1 cellular context compared by ENCODE assay signal in the genomic region with DNA sequence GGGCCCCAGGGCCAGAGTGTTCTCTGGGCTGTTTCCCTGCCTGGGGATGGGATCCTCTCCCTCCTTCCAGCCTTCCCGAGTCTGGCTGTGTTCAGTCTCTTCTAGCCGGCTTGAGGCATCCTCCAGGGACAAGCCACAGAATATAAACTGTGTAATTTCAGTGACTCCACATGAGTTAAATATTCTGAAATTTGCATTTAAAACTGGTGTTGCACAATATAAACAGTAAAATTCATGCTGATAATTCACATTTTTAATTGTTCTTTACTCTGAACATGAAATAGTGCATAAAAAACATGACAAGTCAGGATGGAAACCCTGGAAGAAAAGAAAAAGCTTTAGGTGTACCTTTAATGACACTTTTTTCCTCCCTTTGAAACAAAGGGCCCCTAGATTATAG.
TF ChIP-seq lines count a peak whose summit lies in the region.

No MANE protein-coding gene starts in this region.

TF ChIP-seq in WTC11, 78 proteins besides CTCF, POLR2A, EP300 and RAD21 (continued from another document):
- TF ChIP-seq, protein P1, sequence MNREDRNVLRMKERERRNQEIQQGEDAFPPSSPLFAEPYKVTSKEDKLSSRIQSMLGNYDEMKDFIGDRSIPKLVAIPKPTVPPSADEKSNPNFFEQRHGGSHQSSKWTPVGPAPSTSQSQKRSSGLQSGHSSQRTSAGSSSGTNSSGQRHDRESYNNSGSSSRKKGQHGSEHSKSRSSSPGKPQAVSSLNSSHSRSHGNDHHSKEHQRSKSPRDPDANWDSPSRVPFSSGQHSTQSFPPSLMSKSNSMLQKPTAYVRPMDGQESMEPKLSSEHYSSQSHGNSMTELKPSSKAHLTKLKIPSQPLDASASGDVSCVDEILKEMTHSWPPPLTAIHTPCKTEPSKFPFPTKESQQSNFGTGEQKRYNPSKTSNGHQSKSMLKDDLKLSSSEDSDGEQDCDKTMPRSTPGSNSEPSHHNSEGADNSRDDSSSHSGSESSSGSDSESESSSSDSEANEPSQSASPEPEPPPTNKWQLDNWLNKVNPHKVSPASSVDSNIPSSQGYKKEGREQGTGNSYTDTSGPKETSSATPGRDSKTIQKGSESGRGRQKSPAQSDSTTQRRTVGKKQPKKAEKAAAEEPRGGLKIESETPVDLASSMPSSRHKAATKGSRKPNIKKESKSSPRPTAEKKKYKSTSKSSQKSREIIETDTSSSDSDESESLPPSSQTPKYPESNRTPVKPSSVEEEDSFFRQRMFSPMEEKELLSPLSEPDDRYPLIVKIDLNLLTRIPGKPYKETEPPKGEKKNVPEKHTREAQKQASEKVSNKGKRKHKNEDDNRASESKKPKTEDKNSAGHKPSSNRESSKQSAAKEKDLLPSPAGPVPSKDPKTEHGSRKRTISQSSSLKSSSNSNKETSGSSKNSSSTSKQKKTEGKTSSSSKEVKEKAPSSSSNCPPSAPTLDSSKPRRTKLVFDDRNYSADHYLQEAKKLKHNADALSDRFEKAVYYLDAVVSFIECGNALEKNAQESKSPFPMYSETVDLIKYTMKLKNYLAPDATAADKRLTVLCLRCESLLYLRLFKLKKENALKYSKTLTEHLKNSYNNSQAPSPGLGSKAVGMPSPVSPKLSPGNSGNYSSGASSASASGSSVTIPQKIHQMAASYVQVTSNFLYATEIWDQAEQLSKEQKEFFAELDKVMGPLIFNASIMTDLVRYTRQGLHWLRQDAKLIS (CRISPR knock-in tag; IDR thresholded peaks at IDR 0.05; ENCODE audit: borderline replicate concordance) = no peak
- TF ChIP-seq, protein P2, sequence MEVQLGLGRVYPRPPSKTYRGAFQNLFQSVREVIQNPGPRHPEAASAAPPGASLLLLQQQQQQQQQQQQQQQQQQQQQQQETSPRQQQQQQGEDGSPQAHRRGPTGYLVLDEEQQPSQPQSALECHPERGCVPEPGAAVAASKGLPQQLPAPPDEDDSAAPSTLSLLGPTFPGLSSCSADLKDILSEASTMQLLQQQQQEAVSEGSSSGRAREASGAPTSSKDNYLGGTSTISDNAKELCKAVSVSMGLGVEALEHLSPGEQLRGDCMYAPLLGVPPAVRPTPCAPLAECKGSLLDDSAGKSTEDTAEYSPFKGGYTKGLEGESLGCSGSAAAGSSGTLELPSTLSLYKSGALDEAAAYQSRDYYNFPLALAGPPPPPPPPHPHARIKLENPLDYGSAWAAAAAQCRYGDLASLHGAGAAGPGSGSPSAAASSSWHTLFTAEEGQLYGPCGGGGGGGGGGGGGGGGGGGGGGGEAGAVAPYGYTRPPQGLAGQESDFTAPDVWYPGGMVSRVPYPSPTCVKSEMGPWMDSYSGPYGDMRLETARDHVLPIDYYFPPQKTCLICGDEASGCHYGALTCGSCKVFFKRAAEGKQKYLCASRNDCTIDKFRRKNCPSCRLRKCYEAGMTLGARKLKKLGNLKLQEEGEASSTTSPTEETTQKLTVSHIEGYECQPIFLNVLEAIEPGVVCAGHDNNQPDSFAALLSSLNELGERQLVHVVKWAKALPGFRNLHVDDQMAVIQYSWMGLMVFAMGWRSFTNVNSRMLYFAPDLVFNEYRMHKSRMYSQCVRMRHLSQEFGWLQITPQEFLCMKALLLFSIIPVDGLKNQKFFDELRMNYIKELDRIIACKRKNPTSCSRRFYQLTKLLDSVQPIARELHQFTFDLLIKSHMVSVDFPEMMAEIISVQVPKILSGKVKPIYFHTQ (CRISPR knock-in tag; IDR thresholded peaks at IDR 0.05) = no peak
- TF ChIP-seq, protein P3, sequence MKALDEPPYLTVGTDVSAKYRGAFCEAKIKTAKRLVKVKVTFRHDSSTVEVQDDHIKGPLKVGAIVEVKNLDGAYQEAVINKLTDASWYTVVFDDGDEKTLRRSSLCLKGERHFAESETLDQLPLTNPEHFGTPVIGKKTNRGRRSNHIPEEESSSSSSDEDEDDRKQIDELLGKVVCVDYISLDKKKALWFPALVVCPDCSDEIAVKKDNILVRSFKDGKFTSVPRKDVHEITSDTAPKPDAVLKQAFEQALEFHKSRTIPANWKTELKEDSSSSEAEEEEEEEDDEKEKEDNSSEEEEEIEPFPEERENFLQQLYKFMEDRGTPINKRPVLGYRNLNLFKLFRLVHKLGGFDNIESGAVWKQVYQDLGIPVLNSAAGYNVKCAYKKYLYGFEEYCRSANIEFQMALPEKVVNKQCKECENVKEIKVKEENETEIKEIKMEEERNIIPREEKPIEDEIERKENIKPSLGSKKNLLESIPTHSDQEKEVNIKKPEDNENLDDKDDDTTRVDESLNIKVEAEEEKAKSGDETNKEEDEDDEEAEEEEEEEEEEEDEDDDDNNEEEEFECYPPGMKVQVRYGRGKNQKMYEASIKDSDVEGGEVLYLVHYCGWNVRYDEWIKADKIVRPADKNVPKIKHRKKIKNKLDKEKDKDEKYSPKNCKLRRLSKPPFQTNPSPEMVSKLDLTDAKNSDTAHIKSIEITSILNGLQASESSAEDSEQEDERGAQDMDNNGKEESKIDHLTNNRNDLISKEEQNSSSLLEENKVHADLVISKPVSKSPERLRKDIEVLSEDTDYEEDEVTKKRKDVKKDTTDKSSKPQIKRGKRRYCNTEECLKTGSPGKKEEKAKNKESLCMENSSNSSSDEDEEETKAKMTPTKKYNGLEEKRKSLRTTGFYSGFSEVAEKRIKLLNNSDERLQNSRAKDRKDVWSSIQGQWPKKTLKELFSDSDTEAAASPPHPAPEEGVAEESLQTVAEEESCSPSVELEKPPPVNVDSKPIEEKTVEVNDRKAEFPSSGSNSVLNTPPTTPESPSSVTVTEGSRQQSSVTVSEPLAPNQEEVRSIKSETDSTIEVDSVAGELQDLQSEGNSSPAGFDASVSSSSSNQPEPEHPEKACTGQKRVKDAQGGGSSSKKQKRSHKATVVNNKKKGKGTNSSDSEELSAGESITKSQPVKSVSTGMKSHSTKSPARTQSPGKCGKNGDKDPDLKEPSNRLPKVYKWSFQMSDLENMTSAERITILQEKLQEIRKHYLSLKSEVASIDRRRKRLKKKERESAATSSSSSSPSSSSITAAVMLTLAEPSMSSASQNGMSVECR (CRISPR knock-in tag; IDR thresholded peaks at IDR 0.05; ENCODE audit: borderline replicate concordance) = no peak
- no peak for TF ChIP-seq ETV6 (CRISPR knock-in tag; IDR thresholded peaks at IDR 0.05)
- TF ChIP-seq HMGA2 (CRISPR knock-in tag; IDR thresholded peaks at IDR 0.05) = no peak
- TF ChIP-seq ZNF121 (CRISPR knock-in tag; IDR thresholded peaks at IDR 0.05) = no peak
- TF ChIP-seq NR3C1 (CRISPR knock-in tag; conservative IDR thresholded peaks at IDR 0.05; ENCODE audit: low read depth) = no peak
TF ChIP-seq in WTC11: peak in this region for 0.
